In genomic region chr20:63491635-63492230, GRCh38 we compare ENCODE assay signal across 22 cellular contexts. TPM values are rescaled to one million over a fixed set of nuclear protein-coding genes. Genes with fewer than 3 reads are reported as not detected.
A peak's percentile ranks its signal among the peaks of the same experiment; 100 is the strongest.
DNase-seq lines count a peak whose midpoint lies in the region; ATAC-seq, FAIRE-seq and TF ChIP-seq lines count a peak whose summit lies in the region.
"Had no signal": no experiment of that assay in that cellular context is flagged by ENCODE, and none has a peak within 500 bp of the region (broad histone marks: within the 10 kb centered on the region; RNA-seq: fewer than 3 reads in every experiment).

No MANE protein-coding gene starts in this region.

- SMC1A ChIA-PET in GM12878 (lab: Charles Lee; ENCODE audit: uncharacterized antibody, unreplicated experiment), result no interaction called here

- H3K9me3 ChIP-seq in GM12878 (replicated peaks; ENCODE audit: control insufficient read depth, insufficient read depth, low read length) (no peaks in the 10 kb centered on the region), endocrine pancreas (ENCODE audit: control insufficient read depth, low read length) (no peaks in the 10 kb centered on the region), sigmoid colon (no peaks in the 10 kb centered on the region)

- in situ Hi-C loops in GM12878 (cut with MboI), result no loop called here

- H3K4me1 ChIP-seq in GM12878 (ENCODE audit: control insufficient read depth, insufficient read depth, low read length), result no peaks in the 10 kb centered on the region
- no peaks in the 10 kb centered on the region for H3K4me1 ChIP-seq in endocrine pancreas (ENCODE audit: control insufficient read depth, insufficient read depth, low read length)
- peaks cover 0 to 14% (median 8%) of the 10 kb centered on the region in 4 donors for H3K4me1 ChIP-seq in sigmoid colon

- TF ChIP-seq CTCF in GM12878 (IDR thresholded peaks at IDR 0.05 in 2 of 3, conservative IDR thresholded peaks at IDR 0.05 in 1 of 3; ENCODE audit: control insufficient read depth in 2 of 3, extremely low read depth in 1 of 3, insufficient read depth in 1 of 3, low read depth in 3 of 3, low read length in 3 of 3), result no peak
- no peak for TF ChIP-seq CTCF in sigmoid colon (IDR thresholded peaks at IDR 0.05)

- H3K4me3 ChIP-seq in GM12878 (no peak overlapping the region), endocrine pancreas (ENCODE audit: control insufficient read depth, insufficient read depth, low read length) (no peak overlapping the region), sigmoid colon (no peak overlapping the region)
- H3K4me3 ChIP-seq: GM23248 had no signal

- H3K4me2 ChIP-seq in GM12878 (ENCODE audit: control insufficient read depth, insufficient read depth), result no peak overlapping the region

- 18% methylated on average over 2 of the region's 4 CpGs for WGBS in GM12878 (ENCODE audit: insufficient coverage, insufficient replicate concordance, low lambda C conversion rate, missing lambda C conversion rate)
- WGBS in sigmoid colon, 2 donors, result 60 to 70% methylated on average over 4 of the region's 4 CpGs

- TF ChIP-seq RAD21 in GM12878 (IDR thresholded peaks at IDR 0.05; ENCODE audit: insufficient read depth, low read depth, low read length), result no peak

- H3K79me2 ChIP-seq in GM12878 (ENCODE audit: control insufficient read depth, insufficient read depth, low read length), result no peaks in the 10 kb centered on the region

- H3K36me3 ChIP-seq in GM12878 (ENCODE audit: control insufficient read depth in 2 of 2, insufficient read depth in 2 of 2, low read length in 1 of 2) (no peaks in the 10 kb centered on the region), endocrine pancreas (ENCODE audit: control insufficient read depth, insufficient read depth, low read length) (peaks cover 26% of the 10 kb centered on the region), sigmoid colon (no peaks in the 10 kb centered on the region)

- intact Hi-C loops in GM12878 (cut with micrococcal nuclease; ENCODE audit: unreplicated experiment) (no loop called here), sigmoid colon (cut with DNase I) (no loop called here)

- H3K27me3 ChIP-seq in GM12878 (replicated peaks in 1 of 2; ENCODE audit: control insufficient read depth in 2 of 2, insufficient read depth in 2 of 2, low read length in 1 of 2) (peaks cover 0 to 1% of the 10 kb centered on the region in 2 experiments; a peak in 1 of 4 replicates), endocrine pancreas (ENCODE audit: control insufficient read depth, insufficient read depth, low read length) (no peaks in the 10 kb centered on the region), sigmoid colon (peaks cover 15 to 60% (median 41%) of the 10 kb centered on the region in 3 donors)

- no peaks in the 10 kb centered on the region for H4K20me1 ChIP-seq in GM12878 (ENCODE audit: control insufficient read depth, insufficient read depth)

- no peak overlapping the region for H3K27ac ChIP-seq in GM12878 (ENCODE audit: control insufficient read depth, insufficient read depth)
- H3K27ac ChIP-seq in sigmoid colon, result no peak overlapping the region
- H3K27ac ChIP-seq: GM23248 had no signal

- CTCF ChIA-PET in GM12878 (lab: Yijun Ruan, JAX), result no interaction called here

- no peak for FAIRE-seq in GM12878 (lab: Jason Lieb, UNC)
- FAIRE-seq: GM12892 had no signal

- BruUV-seq in GM12878 (replicated peaks; lab: Mats Ljungman, UMichigan), result no TSS peak

- no peak overlapping the region for H2AFZ ChIP-seq in GM12878 (ENCODE audit: control insufficient read depth, low read depth, low read length)
- H2AFZ ChIP-seq: GM23248 had no signal

- TF ChIP-seq POLR2A in GM12878 (IDR thresholded peaks at IDR 0.05; ENCODE audit: low read depth, low read length) (no peak), sigmoid colon (IDR thresholded peaks at IDR 0.05) (no peak)

- DNase-seq in GM12878 (ENCODE audit: low read depth, low spot score), result no peak
- DNase-seq in SIG-M5 (lab: John Stamatoyannopoulos, UW), result no peak
- no peak for DNase-seq in sigmoid colon
- DNase-seq: C1 segment of cervical spinal cord; Calu3; CD4-positive, alpha-beta memory T cell; COR-L47; DMS53; DMS79 treated with DMSO at 0.1 percent for 48 hours; GF-D8; GM23248; H9; HFFc6 had no signal

- RAD21 ChIA-PET in GM12878 (lab: Charles Lee; ENCODE audit: unreplicated experiment), result no interaction called here

- no peak overlapping the region for H3K9ac ChIP-seq in GM12878 (ENCODE audit: control insufficient read depth, insufficient read depth, low read length)
- H3K9ac ChIP-seq in endocrine pancreas (ENCODE audit: control insufficient read depth, insufficient read depth, low read length), result peak overlapping the region; percentile 20
- H3K9ac ChIP-seq: GM23248 had no signal

- POLR2A ChIA-PET in GM12878 (lab: Charles Lee), result no interaction called here

- no peak for TF ChIP-seq EP300 in GM12878 (IDR thresholded peaks at IDR 0.05; ENCODE audit: borderline replicate concordance in 1 of 2, control insufficient read depth in 1 of 2, low read depth in 2 of 2, low read length in 2 of 2)
- TF ChIP-seq EP300 in sigmoid colon (IDR thresholded peaks at IDR 0.05), result no peak

- ATAC-seq in GM12878, result no peak
- ATAC-seq: HCT116 had no signal

RNA-seq across cellular contexts. Expression of gene EEF1A2, which starts 7.2 kb away (rescaled TPM):
- not detected in 2 replicates for total RNA-seq in GM12878 (2013; cell fraction: nucleolus; rRNA removed)
- not detected in 2 replicates for total RNA-seq in GM12878 (2014; rRNA removed)
- not detected in 2 replicates for total RNA-seq in GM12878 (2014; rRNA removed; fragmentation: Illumina TruSeq; extraction: Trizol)
- total RNA-seq in GM12878 (2021), result 0.56 and 0.74 TPM in 2 replicates
- not detected for polyA plus RNA-seq in GM12878 (2011; ENCODE audit: low read depth)
- not detected in 2 replicates for polyA plus RNA-seq in GM12878 (2011; rRNA removed)
- polyA plus RNA-seq in GM12878 (2011; cell fraction: cytosol; rRNA removed), result 0.04 TPM in 1 of 2 replicates, not detected in the other
- 0.13 TPM in 1 of 2 replicates, not detected in the other for polyA plus RNA-seq in GM12878 (2011; cell fraction: nucleus; rRNA removed)
- 0.50 and 0.77 TPM in 2 replicates for polyA plus RNA-seq in GM12878 (2012)
- not detected in 2 replicates for polyA plus RNA-seq in GM12878 (2014; fragmentation: Illumina TruSeq; extraction: Trizol)
- not detected for polyA plus RNA-seq in GM12878 (2014; fragmentation: Nextera tagmentation; extraction: Ambion mirVana)
- polyA plus RNA-seq in GM12878 (2014; rRNA removed), result not detected in 2 replicates
- polyA plus RNA-seq in GM12878 (2016; fragmentation: Nextera tagmentation; extraction: Ambion mirVana), result not detected
- not detected in 2 replicates for polyA minus RNA-seq in GM12878 (2011; rRNA and poly(A)+ RNA removed)
- not detected in 2 replicates for polyA minus RNA-seq in GM12878 (2011; cell fraction: cytosol; rRNA and poly(A)+ RNA removed)
- not detected in 2 replicates for polyA minus RNA-seq in GM12878 (2011; cell fraction: nucleus; rRNA and poly(A)+ RNA removed)
- total RNA-seq in sigmoid colon, result 10 to 100 TPM in 2 of 4 donors, 1 to 10 TPM in 2; 4.6 to 14.3 (median 11.0) TPM
- 1 to 10 TPM; 2.8 to 7.8 (median 4.2) TPM for polyA plus RNA-seq in sigmoid colon
- polyA plus RNA-seq: CD4-positive, alpha-beta memory T cell; GM23248 had no signal

RNA-seq across cellular contexts. Expression of gene KCNQ2, which starts 19.3 kb away (rescaled TPM):
- 0.38 TPM in 1 of 2 replicates, not detected in the other for total RNA-seq in GM12878 (2013; cell fraction: nucleolus; rRNA removed)
- total RNA-seq in GM12878 (2014; rRNA removed) (not detected in 2 replicates), GM12878 (2014; rRNA removed; fragmentation: Illumina TruSeq; extraction: Trizol) (not detected in 2 replicates), GM12878 (2021) (0.49 TPM in 1 of 2 replicates, not detected in the other), sigmoid colon (1 to 10 TPM in 2 of 4 donors, under 1 TPM in 1, not detected in 1; 0.95 to 4.2 (median 1.4) TPM)
- polyA plus RNA-seq in GM12878 (2011; ENCODE audit: low read depth), result not detected
- polyA plus RNA-seq in GM12878 (2011; rRNA removed) (0.26 TPM in 1 of 2 replicates, not detected in the other), GM12878 (2014; fragmentation: Illumina TruSeq; extraction: Trizol) (not detected in 2 replicates), GM12878 (2014; fragmentation: Nextera tagmentation; extraction: Ambion mirVana) (not detected), GM12878 (2014; rRNA removed) (0.05 and 0.06 TPM in 2 replicates), GM12878 (2016; fragmentation: Nextera tagmentation; extraction: Ambion mirVana) (not detected), sigmoid colon (under 1 TPM in 1 of 3 donors, not detected in 2; 0.83 TPM)
- polyA plus RNA-seq in GM12878 (2011; cell fraction: cytosol; rRNA removed), result 0.67 and 0.79 TPM in 2 replicates
- 0.34 and 1.1 TPM in 2 replicates for polyA plus RNA-seq in GM12878 (2011; cell fraction: nucleus; rRNA removed)
- polyA plus RNA-seq in GM12878 (2012), result 0.35 and 0.45 TPM in 2 replicates
- polyA minus RNA-seq in GM12878 (2011; rRNA and poly(A)+ RNA removed), result 0.36 TPM in 1 of 2 replicates, not detected in the other
- polyA minus RNA-seq in GM12878 (2011; cell fraction: cytosol; rRNA and poly(A)+ RNA removed), result not detected in 2 replicates
- not detected in 2 replicates for polyA minus RNA-seq in GM12878 (2011; cell fraction: nucleus; rRNA and poly(A)+ RNA removed)
- total RNA-seq: CD4-positive, alpha-beta memory T cell; GM23248; HFFc6 had no signal
- polyA plus RNA-seq: BJ; CD4-positive, alpha-beta memory T cell had no signal

RNA-seq across cellular contexts. Expression of gene PPDPF, which starts 28.8 kb away (rescaled TPM):
- 19.4 and 22.6 TPM in 2 replicates for total RNA-seq in GM12878 (2013; cell fraction: nucleolus; rRNA removed)
- 36.8 and 47.6 TPM in 2 replicates for total RNA-seq in GM12878 (2014; rRNA removed)
- total RNA-seq in GM12878 (2014; rRNA removed; fragmentation: Illumina TruSeq; extraction: Trizol), result 3.2 and 5.1 TPM in 2 replicates
- 154 TPM in 2 replicates for total RNA-seq in GM12878 (2021)
- 9.0 TPM for polyA plus RNA-seq in GM12878 (2011; ENCODE audit: low read depth)
- polyA plus RNA-seq in GM12878 (2011; rRNA removed), result 0.72 and 1.5 TPM in 2 replicates
- 6.2 and 8.5 TPM in 2 replicates for polyA plus RNA-seq in GM12878 (2011; cell fraction: cytosol; rRNA removed)
- 12.2 and 16.6 TPM in 2 replicates for polyA plus RNA-seq in GM12878 (2011; cell fraction: nucleus; rRNA removed)
- polyA plus RNA-seq in GM12878 (2012), result 103 and 151 TPM in 2 replicates
- polyA plus RNA-seq in GM12878 (2014; fragmentation: Illumina TruSeq; extraction: Trizol), result 5.2 TPM in 1 of 2 replicates, not detected in the other
- 1 to 10 TPM in 1 of 2 experiments, under 1 TPM in 1; 0.32 to 2.8 TPM for polyA plus RNA-seq in GM12878 (2014; fragmentation: Nextera tagmentation; extraction: Ambion mirVana)
- polyA plus RNA-seq in GM12878 (2014; rRNA removed), result 77.6 and 87.7 TPM in 2 replicates
- polyA plus RNA-seq in GM12878 (2016; fragmentation: Nextera tagmentation; extraction: Ambion mirVana), result 10 to 100 TPM; 40.3 to 42.9 TPM
- polyA minus RNA-seq in GM12878 (2011; rRNA and poly(A)+ RNA removed), result 0.95 and 4.6 TPM in 2 replicates
- polyA minus RNA-seq in GM12878 (2011; cell fraction: cytosol; rRNA and poly(A)+ RNA removed), result 33.7 and 62.3 TPM in 2 replicates
- polyA minus RNA-seq in GM12878 (2011; cell fraction: nucleus; rRNA and poly(A)+ RNA removed), result 11.4 and 14.4 TPM in 2 replicates
- total RNA-seq in sigmoid colon, result 100 to 1,000 TPM in 3 of 4 donors, 10 to 100 TPM in 1; 82.8 to 244 (median 146) TPM
- 1,000 to 10,000 TPM in 2 of 3 donors, 100 to 1,000 TPM in 1; 658 to 1,688 (median 1,153) TPM for polyA plus RNA-seq in sigmoid colon

RNA-seq across cellular contexts. Expression of gene PTK6, which starts 45.4 kb away (rescaled TPM):
- total RNA-seq in GM12878 (2013; cell fraction: nucleolus; rRNA removed), result 0.23 and 0.39 TPM in 2 replicates
- total RNA-seq in GM12878 (2014; rRNA removed) (not detected in 2 replicates), GM12878 (2014; rRNA removed; fragmentation: Illumina TruSeq; extraction: Trizol) (0.09 TPM in 1 of 2 replicates, not detected in the other), GM12878 (2021) (0.21 and 0.24 TPM in 2 replicates), sigmoid colon (under 1 TPM in 2 of 4 donors, not detected in 2; 0.28 to 0.36 TPM)
- polyA plus RNA-seq in GM12878 (2011; ENCODE audit: low read depth), result 0.22 TPM
- polyA plus RNA-seq in GM12878 (2011; rRNA removed) (0.20 and 0.32 TPM in 2 replicates), GM12878 (2014; fragmentation: Illumina TruSeq; extraction: Trizol) (0.04 TPM in 1 of 2 replicates, not detected in the other), GM12878 (2014; fragmentation: Nextera tagmentation; extraction: Ambion mirVana) (under 1 TPM in 1 of 2 experiments, not detected in 1; 0.02 TPM), GM12878 (2014; rRNA removed) (0.14 and 0.28 TPM in 2 replicates), GM12878 (2016; fragmentation: Nextera tagmentation; extraction: Ambion mirVana) (under 1 TPM in 1 of 2 experiments, not detected in 1; 0.08 TPM), sigmoid colon (10 to 100 TPM; 59.5 to 80.7 (median 73.3) TPM)
- polyA plus RNA-seq in GM12878 (2011; cell fraction: cytosol; rRNA removed), result 0.34 and 0.37 TPM in 2 replicates
- 0.86 and 1.2 TPM in 2 replicates for polyA plus RNA-seq in GM12878 (2011; cell fraction: nucleus; rRNA removed)
- polyA plus RNA-seq in GM12878 (2012), result 0.32 and 0.45 TPM in 2 replicates
- polyA minus RNA-seq in GM12878 (2011; rRNA and poly(A)+ RNA removed), result 0.22 and 0.36 TPM in 2 replicates
- 0.52 TPM in 1 of 2 replicates, not detected in the other for polyA minus RNA-seq in GM12878 (2011; cell fraction: cytosol; rRNA and poly(A)+ RNA removed)
- polyA minus RNA-seq in GM12878 (2011; cell fraction: nucleus; rRNA and poly(A)+ RNA removed), result 0.19 and 0.24 TPM in 2 replicates
- total RNA-seq: A673; CD4-positive, alpha-beta memory T cell; Daoy; GM23248; H4 had no signal
- polyA plus RNA-seq: GM23248 had no signal

RNA-seq across cellular contexts. Expression of gene SRMS, which starts 55.8 kb away (rescaled TPM):
- total RNA-seq in GM12878 (2013; cell fraction: nucleolus; rRNA removed), result not detected in 2 replicates
- total RNA-seq in GM12878 (2014; rRNA removed) (not detected in 2 replicates), GM12878 (2014; rRNA removed; fragmentation: Illumina TruSeq; extraction: Trizol) (not detected in 2 replicates), GM12878 (2021) (not detected in 2 replicates), sigmoid colon (not detected)
- not detected for polyA plus RNA-seq in GM12878 (2011; ENCODE audit: low read depth)
- polyA plus RNA-seq in GM12878 (2011; rRNA removed) (0.07 TPM in 1 of 2 replicates, not detected in the other), GM12878 (2014; fragmentation: Illumina TruSeq; extraction: Trizol) (not detected in 2 replicates), GM12878 (2014; fragmentation: Nextera tagmentation; extraction: Ambion mirVana) (not detected), GM12878 (2014; rRNA removed) (0.14 TPM in 1 of 2 replicates, not detected in the other), GM12878 (2016; fragmentation: Nextera tagmentation; extraction: Ambion mirVana) (not detected), sigmoid colon (1 to 10 TPM in 1 of 3 donors, under 1 TPM in 1, not detected in 1; 0.19 to 2.4 TPM)
- polyA plus RNA-seq in GM12878 (2011; cell fraction: cytosol; rRNA removed), result 0.07 and 0.15 TPM in 2 replicates
- polyA plus RNA-seq in GM12878 (2011; cell fraction: nucleus; rRNA removed), result 0.31 and 0.34 TPM in 2 replicates
- not detected in 2 replicates for polyA plus RNA-seq in GM12878 (2012)
- polyA minus RNA-seq in GM12878 (2011; rRNA and poly(A)+ RNA removed), result not detected in 2 replicates
- not detected in 2 replicates for polyA minus RNA-seq in GM12878 (2011; cell fraction: cytosol; rRNA and poly(A)+ RNA removed)
- not detected in 2 replicates for polyA minus RNA-seq in GM12878 (2011; cell fraction: nucleus; rRNA and poly(A)+ RNA removed)
- total RNA-seq: A172; A673; Calu3; CD4-positive, alpha-beta memory T cell; Daoy; G401; GM23248; H4; HFFc6 had no signal
- polyA plus RNA-seq: BJ; CD4-positive, alpha-beta memory T cell; GM23248 had no signal
